In genomic region chr19:19115954-19116353, GRCh38 we compare ENCODE assay signal across 2 cellular contexts.
TF ChIP-seq lines count a peak whose summit lies in the region.

No MANE protein-coding gene starts in this region.

TF ChIP-seq in WTC11, 78 proteins besides CTCF, POLR2A, EP300 and RAD21:
- peak; percentile 87; the same call in 1 of the 2 replicates for TF ChIP-seq ZNF416 (CRISPR knock-in tag; IDR thresholded peaks at IDR 0.05)
- peak; percentile 94 for TF ChIP-seq ZNF121 (CRISPR knock-in tag; IDR thresholded peaks at IDR 0.05)
- TF ChIP-seq ZNF281 (CRISPR knock-in tag; IDR thresholded peaks at IDR 0.05): no peak
- TF ChIP-seq, protein P1, sequence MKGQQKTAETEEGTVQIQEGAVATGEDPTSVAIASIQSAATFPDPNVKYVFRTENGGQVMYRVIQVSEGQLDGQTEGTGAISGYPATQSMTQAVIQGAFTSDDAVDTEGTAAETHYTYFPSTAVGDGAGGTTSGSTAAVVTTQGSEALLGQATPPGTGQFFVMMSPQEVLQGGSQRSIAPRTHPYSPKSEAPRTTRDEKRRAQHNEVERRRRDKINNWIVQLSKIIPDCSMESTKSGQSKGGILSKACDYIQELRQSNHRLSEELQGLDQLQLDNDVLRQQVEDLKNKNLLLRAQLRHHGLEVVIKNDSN (CRISPR knock-in tag; IDR thresholded peaks at IDR 0.05): peak; percentile 19; the same call in 1 of the 2 replicates
- TF ChIP-seq SP1 (CRISPR knock-in tag; conservative IDR thresholded peaks at IDR 0.05): no peak

TF ChIP-seq in H1, 55 proteins besides CTCF, POLR2A, EP300 and RAD21:
- TF ChIP-seq CREB1 (IDR thresholded peaks at IDR 0.05): peak; percentile 56; the same call in 1 of the 2 replicates
- TF ChIP-seq GABPA (IDR thresholded peaks at IDR 0.05; ENCODE audit: borderline replicate concordance, insufficient read depth, low read length): 0 out of 2 replicates have a peak, but pooled peaks have one; percentile 38
- no peak for TF ChIP-seq KDM5A (IDR thresholded peaks at IDR 0.05; ENCODE audit: low read length)
- TF ChIP-seq YY1 (IDR thresholded peaks at IDR 0.05; ENCODE audit: low read depth, low read length): peak; percentile 52; the same call in 1 of the 2 replicates
